17 cellular contexts compared by ENCODE assay signal in genomic region chr5:153987310-153987709, GRCh38.
"Had no signal": no experiment of that assay in that cellular context is flagged by ENCODE, and none has a peak within 500 bp of the region (broad histone marks: within the 10 kb centered on the region; RNA-seq: fewer than 3 reads in every experiment).

No MANE protein-coding gene starts in this region.

- ATAC-seq: effector memory CD8-positive, alpha-beta T cell; gastroesophageal sphincter; left ventricle myocardium superior; naive thymus-derived CD4-positive, alpha-beta T cell; sciatic nerve; stimulated activated naive B cell treated with anti-CD40 and anti-IgM and Interleukin-4, amounts not matched to agents 10 μg/mL and 1 μg/mL and 100 μg/mL, for 72 hours; stimulated activated naive CD8-positive, alpha-beta T cell treated with anti-CD3 and anti-CD28 coated beads, Interleukin-15, amount 100 ng/mL, for 72 hours had no signal

- H3K9me3 ChIP-seq: gastroesophageal sphincter, testis, tibial nerve had no signal

- H3K4me3 ChIP-seq: gastroesophageal sphincter, lung, testis, tibial nerve had no signal

- H3K4me1 ChIP-seq: gastroesophageal sphincter, testis, tibial nerve had no signal

- H3K27me3 ChIP-seq: gastroesophageal sphincter, testis, tibial nerve had no signal

- H3K27ac ChIP-seq: gastroesophageal sphincter, testis, tibial nerve had no signal

- DNase-seq: effector memory CD8-positive, alpha-beta T cell; foreskin fibroblast; glutamatergic neuron; left ventricle myocardium superior; mesendoderm; naive thymus-derived CD4-positive, alpha-beta T cell; nephron progenitor cell; posterior cingulate gyrus; stimulated activated CD4-positive, alpha-beta T cell treated with anti-CD3 and anti-CD28 coated beads, Interleukin-2, amount 100 ng/mL, for 24 hours; stimulated activated CD4-positive, alpha-beta T cell treated with anti-CD3 and anti-CD28 coated beads, Interleukin-4, amount 100 ng/mL, for 4 hours; stimulated activated naive B cell treated with anti-CD40 and anti-IgM and Interleukin-4, amounts not matched to agents 10 μg/mL and 1 μg/mL and 100 μg/mL, for 72 hours; stimulated activated naive CD8-positive, alpha-beta T cell treated with anti-CD3 and anti-CD28 coated beads, Interleukin-15, amount 100 ng/mL, for 72 hours; testis had no signal
